Comparison of ENCODE assay signal across 6 cellular contexts in the genomic region with DNA sequence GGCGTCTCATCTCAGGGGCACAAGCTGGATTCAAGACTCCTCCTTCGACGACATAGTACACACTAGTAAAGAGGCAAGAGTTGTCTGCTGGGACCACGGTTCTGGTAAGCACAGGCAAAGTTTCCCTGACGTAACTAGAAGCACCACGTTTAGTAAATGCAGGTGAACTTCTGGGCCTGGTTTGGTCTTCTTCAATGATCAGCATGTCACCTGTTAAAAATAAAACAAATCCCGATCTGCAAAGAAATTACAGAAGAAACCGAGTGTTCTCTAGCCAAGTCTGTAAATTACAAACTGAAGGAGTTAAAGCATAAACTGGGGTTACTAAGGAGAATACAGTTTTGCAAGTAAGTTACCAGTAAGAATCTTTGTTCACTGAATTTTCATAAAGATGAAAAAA. TPM values are rescaled to one million over a fixed set of nuclear protein-coding genes. Genes with fewer than 3 reads are reported as not detected.
A peak's percentile ranks its signal among the peaks of the same experiment; 100 is the strongest.
DNase-seq lines count a peak whose midpoint lies in the region; ATAC-seq and TF ChIP-seq lines count a peak whose summit lies in the region.

No MANE protein-coding gene starts in this region.

- TF ChIP-seq CTCF in stomach (IDR thresholded peaks at IDR 0.05) (no peak), Peyer's patch (IDR thresholded peaks at IDR 0.05) (no peak)

- no peaks in the 10 kb centered on the region for H3K27me3 Mint-ChIP-seq in activated CD4-positive, alpha-beta T cell treated with anti-CD3 and anti-CD28 coated beads for 36 hours

- H3K4me1 Mint-ChIP-seq in activated CD4-positive, alpha-beta T cell treated with anti-CD3 and anti-CD28 coated beads for 36 hours = peaks cover 68% of the 10 kb centered on the region

- no peak for DNase-seq in activated CD4-positive, alpha-beta T cell treated with anti-CD3 and anti-CD28 coated beads for 36 hours
- DNase-seq in activated CD4-positive, alpha-beta T cell treated with anti-CD3 and anti-CD28 coated beads for 48 hours = no peak
- DNase-seq in epithelial cell of prostate (ENCODE audit: low read depth, low spot score) (no peak), stomach (no peak), Peyer's patch (no peak), NCI-H345 (lab: John Stamatoyannopoulos, UW) (no peak)

- H3K27ac ChIP-seq in epithelial cell of prostate = peak overlapping the region; percentile 98
- H3K27ac ChIP-seq in stomach = peak overlapping the region in 4 of 5 donors; percentile 91 to 97 (median 96)
- H3K27ac ChIP-seq in Peyer's patch = peak overlapping the region in 2 of 4 donors; percentile 79 to 81

- H3K36me3 ChIP-seq in stomach (peaks cover 13 to 21% (median 19%) of the 10 kb centered on the region in 4 donors), Peyer's patch (peaks cover 0 to 14% (median 0%) of the 10 kb centered on the region in 3 donors)

- intact Hi-C loops in activated CD4-positive, alpha-beta T cell treated with anti-CD3 and anti-CD28 coated beads for 36 hours (cut with DNase I, micrococcal nuclease) = no loop called here
- intact Hi-C loops in stomach (cut with DNase I; ENCODE audit: low total_unique reads) = no loop called here

- H3K27me3 ChIP-seq in stomach (no peaks in the 10 kb centered on the region), Peyer's patch (no peaks in the 10 kb centered on the region)

- H3K4me3 ChIP-seq in stomach = peak overlapping the region; percentile 77 to 91 (median 82)
- peak overlapping the region in 2 of 4 donors; percentile 82 to 97 for H3K4me3 ChIP-seq in Peyer's patch

- WGBS in stomach, 5 donors = 38 to 46% (median 44%) methylated on average over 8 of the region's 8 CpGs

- no peaks in the 10 kb centered on the region for H3K9me3 Mint-ChIP-seq in activated CD4-positive, alpha-beta T cell treated with anti-CD3 and anti-CD28 coated beads for 36 hours (ENCODE audit: low read depth)

- peak overlapping the region; percentile 99 for H3K4me3 Mint-ChIP-seq in activated CD4-positive, alpha-beta T cell treated with anti-CD3 and anti-CD28 coated beads for 36 hours

- TF ChIP-seq EP300 in stomach (IDR thresholded peaks at IDR 0.05) = no peak

- H3K9me3 ChIP-seq in stomach (no peaks in the 10 kb centered on the region), Peyer's patch (no peaks in the 10 kb centered on the region)

- H3K4me1 ChIP-seq in stomach (peaks cover 35 to 84% (median 66%) of the 10 kb centered on the region in 4 donors), Peyer's patch (peaks cover 0 to 39% (median 0%) of the 10 kb centered on the region in 4 donors)

- peaks cover 28% of the 10 kb centered on the region for H3K36me3 Mint-ChIP-seq in activated CD4-positive, alpha-beta T cell treated with anti-CD3 and anti-CD28 coated beads for 36 hours (ENCODE audit: low read depth)

- ATAC-seq in activated CD4-positive, alpha-beta T cell treated with anti-CD3 and anti-CD28 coated beads for 36 hours = no peak

- POLR2A ChIA-PET in activated CD4-positive, alpha-beta T cell treated with anti-CD3 and anti-CD28 coated beads for 36 hours (lab: Charles Lee) = interaction anchor here (0.7 kb wide), 1 partner anchor 546 kb away, joined by 7 read pairs; no protein-coding TSS in a partner anchor

- CTCF ChIA-PET in activated CD4-positive, alpha-beta T cell treated with anti-CD3 and anti-CD28 coated beads for 36 hours (lab: Charles Lee) = interaction anchor here (0.9 to 1.8 kb wide), 12 partner anchors 9 to 451 kb away, joined by 3 to 8 read pairs (median 4); no protein-coding TSS in a partner anchor

- peak overlapping the region; percentile 98 for H3K27ac Mint-ChIP-seq in activated CD4-positive, alpha-beta T cell treated with anti-CD3 and anti-CD28 coated beads for 36 hours

- TF ChIP-seq POLR2A in stomach (IDR thresholded peaks at IDR 0.05) = no peak
- TF ChIP-seq POLR2A in Peyer's patch (IDR thresholded peaks at IDR 0.05) = no peak

RNA-seq across cellular contexts. Expression of gene YOD1, which starts 1.5 kb away (rescaled TPM):
- total RNA-seq in activated CD4-positive, alpha-beta T cell treated with anti-CD3 and anti-CD28 coated beads for 36 hours = 1 to 10 TPM; 5.3 to 6.0 TPM
- total RNA-seq in stomach (10 to 100 TPM in 2 of 5 donors, 1 to 10 TPM in 3; 2.3 to 47.9 (median 9.4) TPM), Peyer's patch (10 to 100 TPM in 2 of 4 donors, 1 to 10 TPM in 2; 7.4 to 12.7 (median 10.2) TPM)
- polyA plus RNA-seq in stomach = 1 to 10 TPM; 1.5 to 3.2 (median 1.5) TPM

RNA-seq across cellular contexts. Expression of gene PFKFB2, which starts 3.6 kb away (rescaled TPM):
- total RNA-seq in activated CD4-positive, alpha-beta T cell treated with anti-CD3 and anti-CD28 coated beads for 36 hours = 1 to 10 TPM; 3.1 to 3.5 TPM
- 10 to 100 TPM in 4 of 5 donors, 1 to 10 TPM in 1; 2.3 to 97.3 (median 29.1) TPM for total RNA-seq in stomach
- 1 to 10 TPM; 5.1 to 9.3 (median 6.7) TPM for polyA plus RNA-seq in stomach
- 100 to 1,000 TPM in 2 of 4 donors, 10 to 100 TPM in 2; 44.6 to 150 (median 116) TPM for total RNA-seq in Peyer's patch

RNA-seq across cellular contexts. Expression of gene C1orf116, which starts 17.0 kb away (rescaled TPM):
- total RNA-seq in activated CD4-positive, alpha-beta T cell treated with anti-CD3 and anti-CD28 coated beads for 36 hours = under 1 TPM in 1 of 2 experiments, not detected in 1; 0.05 TPM
- total RNA-seq in stomach = 10 to 100 TPM; 18.0 to 91.7 (median 59.5) TPM
- polyA plus RNA-seq in stomach = 10 to 100 TPM; 17.1 to 50.4 (median 29.7) TPM
- total RNA-seq in Peyer's patch = 10 to 100 TPM in 3 of 4 donors, 1 to 10 TPM in 1; 4.1 to 72.3 (median 56.7) TPM

RNA-seq across cellular contexts. Expression of gene C4BPB, which starts 39.1 kb away (rescaled TPM):
- 1 to 10 TPM; 1.3 to 1.4 TPM for total RNA-seq in activated CD4-positive, alpha-beta T cell treated with anti-CD3 and anti-CD28 coated beads for 36 hours
- total RNA-seq in stomach (1 to 10 TPM in 2 of 5 donors, not detected in 3; 3.5 to 6.2 TPM), Peyer's patch (10 to 100 TPM in 1 of 4 donors, 1 to 10 TPM in 2, not detected in 1; 5.3 to 18.1 (median 8.6) TPM)
- 10 to 100 TPM in 2 of 3 donors, 1 to 10 TPM in 1; 8.5 to 18.9 (median 14.8) TPM for polyA plus RNA-seq in stomach

RNA-seq across cellular contexts. Expression of gene C4BPA, which starts 54.5 kb away (rescaled TPM):
- total RNA-seq in activated CD4-positive, alpha-beta T cell treated with anti-CD3 and anti-CD28 coated beads for 36 hours = not detected
- total RNA-seq in stomach = 10 to 100 TPM in 1 of 5 donors, not detected in 4; 24.6 TPM
- 1 to 10 TPM in 2 of 3 donors, not detected in 1; 1.2 to 2.5 TPM for polyA plus RNA-seq in stomach
- total RNA-seq in Peyer's patch = 1 to 10 TPM in 2 of 4 donors, under 1 TPM in 1, not detected in 1; 0.67 to 2.6 (median 1.2) TPM

Comparison
In these comparisons a context has a peak if more than half of its experiments do, and no peak if none do; other contexts are left out.
1. RNA of gene C1orf116, which starts 17.0 kb away (total RNA-seq): 18.0 to 91.7 TPM in stomach and 4.1 to 72.3 TPM in Peyer's patch; 0.05 TPM in activated CD4-positive, alpha-beta T cell treated with anti-CD3 and anti-CD28 coated beads for 36 hours; every median in the first group is over 4 times any median in the second.